ENCODE assay signal across 19 cellular contexts in genomic region chr17:48462946-48463345, GRCh38. TPM values are rescaled to one million over a fixed set of nuclear protein-coding genes. Genes with fewer than 3 reads are reported as not detected.
DNase-seq lines count a peak whose midpoint lies in the region; ATAC-seq and TF ChIP-seq lines count a peak whose summit lies in the region.
"Had no signal": no experiment of that assay in that cellular context is flagged by ENCODE, and none has a peak within 500 bp of the region (broad histone marks: within the 10 kb centered on the region; RNA-seq: fewer than 3 reads in every experiment).

No MANE protein-coding gene starts in this region.

- H3K36me3 ChIP-seq in vagina = no peaks in the 10 kb centered on the region

- DNase-seq in NCI-H1417 (lab: John Stamatoyannopoulos, UW) (peak; percentile 31 to 67 (median 54)), NCI-H1417 treated with DMSO at 0.1 percent for 48 hours (lab: John Stamatoyannopoulos, UW) (no peak), NCI-H1092 treated with DMSO at 0.1 percent for 48 hours (lab: John Stamatoyannopoulos, UW) (peak; percentile 68), NCI-H345 (lab: John Stamatoyannopoulos, UW) (peak; percentile 68), SHP77 treated with DMSO at 0.1 percent for 48 hours (lab: John Stamatoyannopoulos, UW) (peak; percentile 39), NK-92 (lab: John Stamatoyannopoulos, UW; ENCODE audit: unreplicated experiment) (no peak), vagina (ENCODE audit: extremely low spot score in 2 of 2) (no peak)
- DNase-seq: 8988T, C1 segment of cervical spinal cord, DMS153, GOT3, NCI-H1048, NCI-H2227 treated with DMSO at 0.1 percent for 48 hours, NCI-H526 treated with DMSO at 0.1 percent for 48 hours, OCI-M1, T-cell had no signal

- no peak for TF ChIP-seq CTCF in vagina (IDR thresholded peaks at IDR 0.05)

- no peaks in the 10 kb centered on the region for H3K9me3 ChIP-seq in vagina

- TF ChIP-seq POLR2A in vagina (IDR thresholded peaks at IDR 0.05) = no peak

- H3K27me3 ChIP-seq in vagina = no peaks in the 10 kb centered on the region

- H3K4me3 ChIP-seq in vagina = no peak overlapping the region
- H3K4me3 ChIP-seq: K562, SK-N-MC had no signal

- H3K4me1 ChIP-seq in vagina = no peaks in the 10 kb centered on the region

- intact Hi-C loops in vagina (cut with DNase I) = no loop called here

- no peak for ATAC-seq in GM19395 (IDR thresholded peaks at IDR 0.05; ENCODE audit: unreplicated experiment)
- ATAC-seq: K562, T-cell had no signal

- no peak overlapping the region for H3K27ac ChIP-seq in vagina
- H3K27ac ChIP-seq: SK-N-MC had no signal

RNA-seq across cellular contexts. Expression of gene SKAP1, which starts 32.9 kb away (rescaled TPM):
- 5.6 TPM for total RNA-seq in vagina

Comparison
In these comparisons a context has a peak if more than half of its experiments do, and no peak if none do; other contexts are left out.
1. DNase-seq: peak in NCI-H1417 (3 of 3), NCI-H1092 treated with DMSO at 0.1 percent for 48 hours (single experiment), NCI-H345 (single experiment) and SHP77 treated with DMSO at 0.1 percent for 48 hours (single experiment); none in NCI-H1417 treated with DMSO at 0.1 percent for 48 hours (single experiment), NK-92 (single experiment) and vagina (0 of 2).